ENCODE assay signal across 8 cellular contexts in the genomic region with DNA sequence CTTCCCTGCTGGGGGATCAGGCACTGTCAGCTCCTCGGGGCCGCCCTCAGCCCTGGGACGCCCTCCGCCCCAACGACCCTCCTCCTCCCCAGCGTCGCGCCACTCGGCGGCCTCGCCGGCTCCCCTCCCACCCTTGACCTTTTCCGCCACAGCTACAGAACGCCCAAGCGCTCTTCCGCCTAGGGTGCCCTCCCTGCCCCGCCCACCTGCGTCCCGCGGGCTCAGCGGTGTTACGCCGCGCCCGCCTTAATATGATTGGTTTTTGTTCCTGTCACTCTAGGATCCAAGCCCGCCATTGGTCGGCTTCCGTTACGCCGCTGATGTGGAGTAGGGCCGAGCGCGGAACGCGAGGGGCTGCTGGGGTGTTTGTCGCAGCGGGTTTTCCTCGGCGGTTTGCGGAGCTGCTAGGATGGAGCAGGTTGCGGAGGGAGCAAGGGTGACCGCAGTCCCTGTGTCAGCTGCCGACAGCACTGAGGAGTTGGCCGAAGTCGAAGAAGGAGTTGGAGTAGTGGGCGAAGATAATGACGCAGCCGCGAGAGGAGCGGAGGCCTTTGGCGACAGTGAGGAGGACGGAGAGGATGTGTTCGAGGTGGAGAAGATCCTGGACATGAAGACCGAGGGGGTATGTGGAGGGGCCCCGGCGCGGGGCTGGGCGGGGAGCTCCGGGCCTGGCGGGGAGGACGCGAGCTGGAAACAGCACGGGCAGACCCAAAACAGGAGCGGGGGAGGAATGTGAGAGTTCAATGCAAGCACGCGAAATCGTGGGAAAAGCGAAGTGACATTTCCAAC. TPM values are rescaled to one million over a fixed set of nuclear protein-coding genes. Genes with fewer than 3 reads are reported as not detected.
DNase-seq lines count a peak whose midpoint lies in the region; ATAC-seq and TF ChIP-seq lines count a peak whose summit lies in the region.

A gene with protein sequence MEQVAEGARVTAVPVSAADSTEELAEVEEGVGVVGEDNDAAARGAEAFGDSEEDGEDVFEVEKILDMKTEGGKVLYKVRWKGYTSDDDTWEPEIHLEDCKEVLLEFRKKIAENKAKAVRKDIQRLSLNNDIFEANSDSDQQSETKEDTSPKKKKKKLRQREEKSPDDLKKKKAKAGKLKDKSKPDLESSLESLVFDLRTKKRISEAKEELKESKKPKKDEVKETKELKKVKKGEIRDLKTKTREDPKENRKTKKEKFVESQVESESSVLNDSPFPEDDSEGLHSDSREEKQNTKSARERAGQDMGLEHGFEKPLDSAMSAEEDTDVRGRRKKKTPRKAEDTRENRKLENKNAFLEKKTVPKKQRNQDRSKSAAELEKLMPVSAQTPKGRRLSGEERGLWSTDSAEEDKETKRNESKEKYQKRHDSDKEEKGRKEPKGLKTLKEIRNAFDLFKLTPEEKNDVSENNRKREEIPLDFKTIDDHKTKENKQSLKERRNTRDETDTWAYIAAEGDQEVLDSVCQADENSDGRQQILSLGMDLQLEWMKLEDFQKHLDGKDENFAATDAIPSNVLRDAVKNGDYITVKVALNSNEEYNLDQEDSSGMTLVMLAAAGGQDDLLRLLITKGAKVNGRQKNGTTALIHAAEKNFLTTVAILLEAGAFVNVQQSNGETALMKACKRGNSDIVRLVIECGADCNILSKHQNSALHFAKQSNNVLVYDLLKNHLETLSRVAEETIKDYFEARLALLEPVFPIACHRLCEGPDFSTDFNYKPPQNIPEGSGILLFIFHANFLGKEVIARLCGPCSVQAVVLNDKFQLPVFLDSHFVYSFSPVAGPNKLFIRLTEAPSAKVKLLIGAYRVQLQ (plus strand): TSS at position 320 of the 789 bp plus-strand sequence. CDS start 90 bp downstream, at position 410.

- TF ChIP-seq CTCF in AG04449 (IDR thresholded peaks at IDR 0.05; ENCODE audit: insufficient read depth, low read length, missing control alignments) (no peak), WTC11 (IDR thresholded peaks at IDR 0.05) (no peak), cardiac fibroblast (IDR thresholded peaks at IDR 0.05; ENCODE audit: low read depth, low read length) (no peak), spleen (IDR thresholded peaks at IDR 0.05 in 8 of 11, conservative IDR thresholded peaks at IDR 0.05 in 3 of 11) (peak in 5 of 11 experiments; percentile 7 to 47 (median 22))

- H3K36me3 ChIP-seq in spleen, result peaks cover 0 to 19% (median 0%) of the 10 kb centered on the region in 6 donors

- 1% methylated on average over 35 to 68 of the region's 68 CpGs for WGBS in spleen, 5 donors

- peak within 1 kb of the TSS; percentile 87 to 98 (median 94) for H3K27ac ChIP-seq in spleen

- H3K36me3 Mint-ChIP-seq in WTC11, result peaks cover 31% of the 10 kb centered on the region
- peaks cover 0 to 3% (median 0%) of the 10 kb centered on the region in 3 donors for H3K36me3 Mint-ChIP-seq in immature natural killer cell

- intact Hi-C loops in spleen (cut with DNase I; ENCODE audit: low total_unique reads), result loop anchor here (10.0 kb wide), 1 partner anchor 231 kb away; a partner anchor contains a TSS

- H3K4me1 ChIP-seq in spleen, result peaks cover 14 to 53% (median 46%) of the 10 kb centered on the region in 6 donors

- no peaks in the 10 kb centered on the region for H3K27me3 ChIP-seq in spleen (replicated peaks in 1 of 7)

- H3K4me3 Mint-ChIP-seq in WTC11 (peak within 1 kb of the TSS; percentile 99), immature natural killer cell (peak within 1 kb of the TSS; percentile 96 to 100 (median 100))

- POLR2A ChIA-PET in AG04449 (lab: Yijun Ruan, JAX) (no interaction called here), WTC11 (lab: Charles Lee) (interaction anchor here (0.6 kb wide), 2 partner anchors 116 to 158 kb away, joined by 4 read pairs; no protein-coding TSS in a partner anchor)

- H3K4me1 Mint-ChIP-seq in WTC11, result peaks cover 18% of the 10 kb centered on the region
- H3K4me1 Mint-ChIP-seq in immature natural killer cell, result peaks cover 42 to 50% of the 10 kb centered on the region in 2 donors

- H3K27ac Mint-ChIP-seq in WTC11 (peak within 1 kb of the TSS; percentile 96), immature natural killer cell (peak within 1 kb of the TSS; percentile 96 to 100 (median 98))

- CTCF ChIA-PET in AG04449 (lab: Yijun Ruan, JAX), result interaction anchor here (1.2 kb wide), 1 partner anchor 256 kb away, joined by 5 read pairs; no protein-coding TSS in a partner anchor
- CTCF ChIA-PET in WTC11 (lab: Charles Lee), result interaction anchor here (0.8 to 1.6 kb wide), 5 partner anchors 14 to 232 kb away, joined by 3 to 5 read pairs (median 5); no protein-coding TSS in a partner anchor

- H3K9me3 Mint-ChIP-seq in WTC11, result peaks cover 34% of the 10 kb centered on the region
- H3K9me3 Mint-ChIP-seq in immature natural killer cell, result no peaks in the 10 kb centered on the region

- DNase-seq in AG04449 (ENCODE audit: low read depth, low spot score) (peak; percentile 67), NCI-H2227 treated with DMSO at 0.1 percent for 48 hours (lab: John Stamatoyannopoulos, UW) (peak; percentile 78), WTC11 (ENCODE audit: low spot score) (peak; percentile 91), cardiac fibroblast (ENCODE audit: low read depth in 2 of 2) (peak; percentile 98), immature natural killer cell (peak; percentile 93 to 95 (median 94)), spleen (peak; percentile 97)

- H3K27me3 Mint-ChIP-seq in WTC11 (ENCODE audit: low read depth), result peaks cover 3% of the 10 kb centered on the region
- peaks cover 5 to 12% (median 7%) of the 10 kb centered on the region in 3 donors for H3K27me3 Mint-ChIP-seq in immature natural killer cell (ENCODE audit: low read depth in 3 of 3)

- ATAC-seq in GM18907 (IDR thresholded peaks at IDR 0.05; ENCODE audit: unreplicated experiment) (peak; percentile 99), HG03159 (IDR thresholded peaks at IDR 0.05; ENCODE audit: unreplicated experiment) (peak; percentile 98), WTC11 (peak; percentile 96)

- peak; percentile 5 to 57 (median 34) for TF ChIP-seq POLR2A in spleen (IDR thresholded peaks at IDR 0.05)

- peaks cover 0 to 10% (median 0%) of the 10 kb centered on the region in 8 donors for H3K9me3 ChIP-seq in spleen

- peak within 1 kb of the TSS; percentile 81 for H3K4me3 ChIP-seq in AG04449 (ENCODE audit: low read depth, low read length)
- peak within 1 kb of the TSS; percentile 62 to 82 for H3K4me3 ChIP-seq in cardiac fibroblast (replicated peaks in 1 of 2; ENCODE audit: low read depth in 2 of 2, low read length in 2 of 2)
- peak within 1 kb of the TSS; percentile 64 to 96 (median 77) for H3K4me3 ChIP-seq in spleen

TF ChIP-seq in WTC11, 78 proteins besides CTCF, POLR2A, EP300 and RAD21 (continues in another document):
- TF ChIP-seq, protein P1, sequence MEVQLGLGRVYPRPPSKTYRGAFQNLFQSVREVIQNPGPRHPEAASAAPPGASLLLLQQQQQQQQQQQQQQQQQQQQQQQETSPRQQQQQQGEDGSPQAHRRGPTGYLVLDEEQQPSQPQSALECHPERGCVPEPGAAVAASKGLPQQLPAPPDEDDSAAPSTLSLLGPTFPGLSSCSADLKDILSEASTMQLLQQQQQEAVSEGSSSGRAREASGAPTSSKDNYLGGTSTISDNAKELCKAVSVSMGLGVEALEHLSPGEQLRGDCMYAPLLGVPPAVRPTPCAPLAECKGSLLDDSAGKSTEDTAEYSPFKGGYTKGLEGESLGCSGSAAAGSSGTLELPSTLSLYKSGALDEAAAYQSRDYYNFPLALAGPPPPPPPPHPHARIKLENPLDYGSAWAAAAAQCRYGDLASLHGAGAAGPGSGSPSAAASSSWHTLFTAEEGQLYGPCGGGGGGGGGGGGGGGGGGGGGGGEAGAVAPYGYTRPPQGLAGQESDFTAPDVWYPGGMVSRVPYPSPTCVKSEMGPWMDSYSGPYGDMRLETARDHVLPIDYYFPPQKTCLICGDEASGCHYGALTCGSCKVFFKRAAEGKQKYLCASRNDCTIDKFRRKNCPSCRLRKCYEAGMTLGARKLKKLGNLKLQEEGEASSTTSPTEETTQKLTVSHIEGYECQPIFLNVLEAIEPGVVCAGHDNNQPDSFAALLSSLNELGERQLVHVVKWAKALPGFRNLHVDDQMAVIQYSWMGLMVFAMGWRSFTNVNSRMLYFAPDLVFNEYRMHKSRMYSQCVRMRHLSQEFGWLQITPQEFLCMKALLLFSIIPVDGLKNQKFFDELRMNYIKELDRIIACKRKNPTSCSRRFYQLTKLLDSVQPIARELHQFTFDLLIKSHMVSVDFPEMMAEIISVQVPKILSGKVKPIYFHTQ (CRISPR knock-in tag; IDR thresholded peaks at IDR 0.05), result no peak
- TF ChIP-seq, protein P2, sequence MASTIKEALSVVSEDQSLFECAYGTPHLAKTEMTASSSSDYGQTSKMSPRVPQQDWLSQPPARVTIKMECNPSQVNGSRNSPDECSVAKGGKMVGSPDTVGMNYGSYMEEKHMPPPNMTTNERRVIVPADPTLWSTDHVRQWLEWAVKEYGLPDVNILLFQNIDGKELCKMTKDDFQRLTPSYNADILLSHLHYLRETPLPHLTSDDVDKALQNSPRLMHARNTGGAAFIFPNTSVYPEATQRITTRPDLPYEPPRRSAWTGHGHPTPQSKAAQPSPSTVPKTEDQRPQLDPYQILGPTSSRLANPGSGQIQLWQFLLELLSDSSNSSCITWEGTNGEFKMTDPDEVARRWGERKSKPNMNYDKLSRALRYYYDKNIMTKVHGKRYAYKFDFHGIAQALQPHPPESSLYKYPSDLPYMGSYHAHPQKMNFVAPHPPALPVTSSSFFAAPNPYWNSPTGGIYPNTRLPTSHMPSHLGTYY (CRISPR knock-in tag; IDR thresholded peaks at IDR 0.05), result no peak
- no peak for TF ChIP-seq ETV6 (CRISPR knock-in tag; IDR thresholded peaks at IDR 0.05)
- TF ChIP-seq ESRRA (CRISPR knock-in tag; IDR thresholded peaks at IDR 0.05; ENCODE audit: borderline replicate concordance), result no peak
- TF ChIP-seq, protein P3, sequence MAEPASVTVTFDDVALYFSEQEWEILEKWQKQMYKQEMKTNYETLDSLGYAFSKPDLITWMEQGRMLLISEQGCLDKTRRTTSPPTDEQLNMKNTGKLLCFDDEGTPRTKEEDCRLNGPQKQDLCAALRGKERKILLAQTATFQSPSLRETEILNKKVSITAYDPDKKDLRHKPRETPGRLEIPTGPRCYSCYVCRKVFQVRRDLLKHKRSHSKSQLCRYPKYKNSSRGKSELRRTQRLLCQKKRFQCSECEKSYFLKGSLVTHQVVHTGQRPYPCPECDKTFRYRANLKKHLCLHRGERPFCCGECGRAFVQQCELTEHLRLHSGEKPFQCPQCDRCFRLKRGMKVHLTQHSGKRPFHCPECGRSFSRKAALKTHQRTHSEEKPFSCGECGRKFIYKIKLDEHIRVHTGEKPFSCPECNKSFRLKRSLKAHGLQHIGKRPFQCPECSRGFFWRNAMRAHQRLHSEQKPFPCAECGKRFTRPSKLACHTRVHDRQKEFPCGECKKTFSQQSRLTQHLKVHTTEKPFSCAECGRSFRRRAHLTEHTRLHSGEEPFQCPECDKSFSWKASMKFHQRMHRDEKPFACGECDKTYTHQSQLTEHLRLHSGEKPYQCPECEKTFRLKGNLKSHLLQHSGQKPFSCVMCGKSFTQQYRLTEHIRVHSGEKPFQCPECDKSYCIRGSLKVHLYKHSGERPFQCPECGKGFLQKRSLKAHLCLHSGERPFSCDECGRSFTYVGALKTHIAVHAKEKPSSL (CRISPR knock-in tag; conservative IDR thresholded peaks at IDR 0.05), result no peak

RNA-seq across cellular contexts. Expression of the gene that starts here (rescaled TPM):
- total RNA-seq in WTC11 (2021), result 18.2 to 18.5 TPM (median 18.3 TPM) in 3 replicates
- polyA plus RNA-seq in immature natural killer cell, result 10 to 100 TPM in 1 of 3 donors, 1 to 10 TPM in 2; 3.9 to 20.5 (median 7.2) TPM
- 10 to 100 TPM; 38.7 to 59.6 (median 47.7) TPM for total RNA-seq in spleen
- 10 to 100 TPM; 16.6 to 32.2 (median 25.5) TPM for polyA plus RNA-seq in spleen

Comparison
In these comparisons a context has a peak if more than half of its experiments do, and no peak if none do; other contexts are left out.
1. Peak in every context shown above with its lines: DNase-seq, ATAC-seq, H3K4me3 ChIP-seq and H3K27ac ChIP-seq.